In the genomic region with DNA sequence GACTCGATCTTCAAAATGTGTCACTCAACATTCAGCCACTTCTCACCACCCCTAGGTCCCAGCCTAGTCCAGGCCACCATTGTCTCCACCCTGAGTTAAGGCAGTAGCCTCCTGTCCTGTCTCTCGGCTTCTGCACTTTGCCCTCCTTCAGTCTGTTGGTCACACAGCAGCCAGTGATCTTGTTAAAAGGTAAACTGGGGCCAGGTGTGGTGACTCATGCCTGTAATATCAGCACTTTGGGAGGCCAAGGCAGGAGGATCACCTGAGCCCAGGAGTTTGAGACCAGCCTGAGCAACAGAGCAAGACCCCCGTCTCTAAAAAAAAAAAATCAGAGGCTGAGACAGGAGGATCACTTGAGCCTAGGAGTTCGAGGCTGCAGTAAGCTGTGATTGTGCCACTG, we compare ENCODE assay signal across 14 cellular contexts. TPM values are rescaled to one million over a fixed set of nuclear protein-coding genes. Genes with fewer than 3 reads are reported as not detected.
DNase-seq lines count a peak whose midpoint lies in the region; ATAC-seq and TF ChIP-seq lines count a peak whose summit lies in the region.
"Had no signal": no experiment of that assay in that cellular context is flagged by ENCODE, and none has a peak within 500 bp of the region (broad histone marks: within the 10 kb centered on the region; RNA-seq: fewer than 3 reads in every experiment).

No MANE protein-coding gene starts in this region.

- H3K4me1 Mint-ChIP-seq in Caco-2 (ENCODE audit: low read depth, unreplicated experiment) = peaks cover 12% of the 10 kb centered on the region
- H3K4me1 Mint-ChIP-seq: CD14-positive monocyte, H9 had no signal

- no TSS peak for BruUV-seq in Caco-2 (replicated peaks; lab: Mats Ljungman, UMichigan)

- H3K4me1 ChIP-seq in Caco-2 = peaks cover 21% of the 10 kb centered on the region
- H3K4me1 ChIP-seq in Peyer's patch = no peaks in the 10 kb centered on the region
- H3K4me1 ChIP-seq in stomach = no peaks in the 10 kb centered on the region
- H3K4me1 ChIP-seq: A549 had no signal

- peak overlapping the region; percentile 28 for H3K27ac Mint-ChIP-seq in Caco-2 (ENCODE audit: unreplicated experiment)
- H3K27ac Mint-ChIP-seq: H9 had no signal

- CTCF ChIA-PET in Caco-2 (lab: Charles Lee) = no interaction called here

- no peak for TF ChIP-seq CTCF in Caco-2 (IDR thresholded peaks at IDR 0.05; ENCODE audit: insufficient read depth in 1 of 2, low read depth in 1 of 2, low read length in 1 of 2, severe bottlenecking in 1 of 2, unreplicated experiment in 1 of 2)
- no peak for TF ChIP-seq CTCF in Peyer's patch (IDR thresholded peaks at IDR 0.05)
- TF ChIP-seq CTCF in stomach (IDR thresholded peaks at IDR 0.05) = no peak

- H3K4me3 Mint-ChIP-seq in Caco-2 (ENCODE audit: unreplicated experiment) = no peak overlapping the region
- H3K4me3 Mint-ChIP-seq: CD14-positive monocyte; CD8-positive, alpha-beta memory T cell; H9 had no signal

- 88 to 94% (median 91%) methylated on average over 4 of the region's 4 CpGs for WGBS in stomach, 5 donors

- H3K27ac ChIP-seq in Peyer's patch (peak overlapping the region in 1 of 4 donors; percentile 57), stomach (no peak overlapping the region)
- H3K27ac ChIP-seq: A549 had no signal

- H3K27me3 Mint-ChIP-seq in Caco-2 (ENCODE audit: insufficient read depth, unreplicated experiment) = no peaks in the 10 kb centered on the region
- H3K27me3 Mint-ChIP-seq: CD8-positive, alpha-beta memory T cell had no signal

- H3K27me3 ChIP-seq in Caco-2 (replicated peaks; ENCODE audit: control insufficient read depth, insufficient read depth, low read length) (no peaks in the 10 kb centered on the region), Peyer's patch (no peaks in the 10 kb centered on the region), stomach (no peaks in the 10 kb centered on the region)

- H3K4me3 ChIP-seq in Caco-2 (ENCODE audit: low read depth, low read length) (no peak overlapping the region), Peyer's patch (no peak overlapping the region), stomach (no peak overlapping the region)
- H3K4me3 ChIP-seq: A549 had no signal

- H3K9me3 Mint-ChIP-seq in Caco-2 (ENCODE audit: unreplicated experiment) = no peaks in the 10 kb centered on the region
- H3K9me3 Mint-ChIP-seq: CD8-positive, alpha-beta memory T cell; H9 had no signal

- ATAC-seq in left colon (peak; percentile 95), HG03432 (IDR thresholded peaks at IDR 0.05; ENCODE audit: unreplicated experiment) (no peak)
- ATAC-seq: A549 had no signal

- H3K9me3 ChIP-seq in Caco-2 = no peaks in the 10 kb centered on the region
- H3K9me3 ChIP-seq in Peyer's patch = no peaks in the 10 kb centered on the region
- H3K9me3 ChIP-seq in stomach = no peaks in the 10 kb centered on the region
- H3K9me3 ChIP-seq: A549 had no signal

- H3K36me3 Mint-ChIP-seq in Caco-2 (ENCODE audit: insufficient read depth, unreplicated experiment) = peaks cover 35% of the 10 kb centered on the region

- POLR2A ChIA-PET in Caco-2 (lab: Charles Lee) = no interaction called here

- TF ChIP-seq POLR2A in Peyer's patch (IDR thresholded peaks at IDR 0.05) (no peak), stomach (IDR thresholded peaks at IDR 0.05) (no peak)

- no peak for TF ChIP-seq EP300 in stomach (IDR thresholded peaks at IDR 0.05)

- intact Hi-C loops in Caco-2 (cut with micrococcal nuclease; ENCODE audit: unreplicated experiment) (no loop called here), left colon (cut with DNase I, micrococcal nuclease) (no loop called here), stomach (cut with DNase I; ENCODE audit: low total_unique reads) (no loop called here)

- DNase-seq in Caco-2 (peak in 1 of 2 experiments; percentile 70), Peyer's patch (peak in 2 of 3 donors; percentile 56 to 79), left colon (peak in 1 of 2 donors; percentile 30), stomach (peak; percentile 26), cortex of kidney (lab: John Stamatoyannopoulos, UW) (no peak), GM19240 (ENCODE audit: insufficient read length, low spot score) (no peak)
- DNase-seq: CD8-positive, alpha-beta memory T cell; DMS 273 treated with DMSO at 0.1 percent for 48 hours; EL; GOT3; H9 had no signal

- no peaks in the 10 kb centered on the region; the same call in 1 of the 2 replicates for H3K36me3 ChIP-seq in Caco-2 (ENCODE audit: control insufficient read depth, insufficient read depth, low read length)
- H3K36me3 ChIP-seq in Peyer's patch = peaks cover 0 to 57% (median 0%) of the 10 kb centered on the region in 3 donors
- peaks cover 32 to 88% (median 79%) of the 10 kb centered on the region in 4 donors for H3K36me3 ChIP-seq in stomach

RNA-seq across cellular contexts. Expression of a gene that starts 25.8 kb away (rescaled TPM):
- total RNA-seq in Caco-2 (2022) (39.7 and 43.9 TPM in 2 replicates), Peyer's patch (100 to 1,000 TPM in 3 of 4 donors, 10 to 100 TPM in 1; 93.5 to 199 (median 111) TPM), left colon (100 to 1,000 TPM in 1 of 2 donors, 10 to 100 TPM in 1; 83.3 to 102 TPM), stomach (100 to 1,000 TPM in 1 of 5 donors, 10 to 100 TPM in 4; 34.4 to 442 (median 62.5) TPM)
- polyA plus RNA-seq in stomach = 10 to 100 TPM; 16.0 to 28.9 (median 20.5) TPM

RNA-seq across cellular contexts. Expression of a gene that starts 33.2 kb away (rescaled TPM):
- 115 and 120 TPM in 2 replicates for total RNA-seq in Caco-2 (2022)
- 10 to 100 TPM; 13.5 to 37.1 (median 27.7) TPM for total RNA-seq in Peyer's patch
- 10 to 100 TPM; 35.2 to 37.4 TPM for total RNA-seq in left colon
- total RNA-seq in stomach = 10 to 100 TPM in 4 of 5 donors, 1 to 10 TPM in 1; 4.9 to 76.4 (median 52.5) TPM
- 10 to 100 TPM; 36.3 to 63.1 (median 52.9) TPM for polyA plus RNA-seq in stomach

Comparison
In these comparisons a context has a peak if more than half of its experiments do, and no peak if none do; other contexts are left out.
1. DNase-seq: peak in Peyer's patch (2 of 3) and stomach (single experiment); none in cortex of kidney (single experiment) and GM19240 (single experiment).